In genomic region chr22:45008853-45009751, GRCh38 we compare ENCODE assay signal across 8 cellular contexts. TPM values are rescaled to one million over a fixed set of nuclear protein-coding genes. Genes with fewer than 3 reads are reported as not detected.
A peak's percentile ranks its signal among the peaks of the same experiment; 100 is the strongest.
DNase-seq lines count a peak whose midpoint lies in the region; ATAC-seq and TF ChIP-seq lines count a peak whose summit lies in the region.

No MANE protein-coding gene starts in this region.

- no peaks in the 10 kb centered on the region for H3K9me2 ChIP-seq in PC-3 (replicated peaks; ENCODE audit: low read length)

- H3K9ac ChIP-seq in PC-3 (ENCODE audit: low read length), result no peak overlapping the region

- peak overlapping the region; percentile 62 for H3K4me2 ChIP-seq in PC-3 (ENCODE audit: low read length)

- no peaks in the 10 kb centered on the region for H3F3A ChIP-seq in PC-3 (ENCODE audit: low read length, unreplicated experiment)

- TF ChIP-seq POLR2A in sigmoid colon (IDR thresholded peaks at IDR 0.05), result no peak

- H4K20me1 ChIP-seq in PC-3 (ENCODE audit: low read length), result no peaks in the 10 kb centered on the region

- in situ Hi-C loops in G401 (cut with HindIII; ENCODE audit: low sequenced_read_pairs), result no loop called here

- 1 to 3% methylated on average over 94 of the region's 94 CpGs for WGBS in sigmoid colon, 2 donors

- peaks cover 57% of the 10 kb centered on the region for H3K27me3 ChIP-seq in PC-3 (ENCODE audit: low read length)
- peaks cover 77% of the 10 kb centered on the region for H3K27me3 ChIP-seq in foreskin keratinocyte
- peaks cover 33 to 94% (median 71%) of the 10 kb centered on the region in 3 donors for H3K27me3 ChIP-seq in sigmoid colon

- H3K4me3 ChIP-seq in PC-3 (ENCODE audit: low read length) (peak overlapping the region; percentile 42), sigmoid colon (peak overlapping the region; percentile 14 to 58 (median 48))

- ATAC-seq in PC-3 (no peak), foreskin keratinocyte (peak; percentile 9)

- POLR2A ChIA-PET in PC-3 (lab: Charles Lee; ENCODE audit: unreplicated experiment), result no interaction called here

- CTCF ChIA-PET in PC-3 (lab: Charles Lee), result no interaction called here

- H2AFZ ChIP-seq in PC-3 (ENCODE audit: low read length), result no peak overlapping the region

- no peaks in the 10 kb centered on the region for H3K9me3 ChIP-seq in PC-3 (ENCODE audit: low read length)
- H3K9me3 ChIP-seq in sigmoid colon, result no peaks in the 10 kb centered on the region

- no TSS peak for BruUV-seq in PC-3 (replicated peaks; lab: Mats Ljungman, UMichigan)

- TF ChIP-seq CTCF in GM10266 (IDR thresholded peaks at IDR 0.05; ENCODE audit: control insufficient read depth, insufficient read depth, low read depth, missing control alignments), result no peak
- TF ChIP-seq CTCF in PC-3 (conservative IDR thresholded peaks at IDR 0.05; ENCODE audit: low read depth, low read length), result no peak
- TF ChIP-seq CTCF in foreskin keratinocyte (conservative IDR thresholded peaks at IDR 0.05), result no peak
- no peak for TF ChIP-seq CTCF in sigmoid colon (IDR thresholded peaks at IDR 0.05)

- TF ChIP-seq EP300 in sigmoid colon (IDR thresholded peaks at IDR 0.05), result no peak

- intact Hi-C loops in PC-3 (cut with micrococcal nuclease) (no loop called here), sigmoid colon (cut with DNase I) (no loop called here)

- H3K4me1 ChIP-seq in PC-3 (ENCODE audit: insufficient read depth, low read length), result no peaks in the 10 kb centered on the region
- H3K4me1 ChIP-seq in foreskin keratinocyte, result no peaks in the 10 kb centered on the region
- H3K4me1 ChIP-seq in sigmoid colon, result peaks cover 0 to 45% (median 41%) of the 10 kb centered on the region in 4 donors

- H3K36me3 ChIP-seq in PC-3 (ENCODE audit: low read depth, low read length), result no peaks in the 10 kb centered on the region
- no peaks in the 10 kb centered on the region for H3K36me3 ChIP-seq in sigmoid colon

- H3K27ac ChIP-seq in PC-3 (ENCODE audit: low read length) (no peak overlapping the region), foreskin keratinocyte (no peak overlapping the region), sigmoid colon (peak overlapping the region in 1 of 4 donors; percentile 58)

- no peaks in the 10 kb centered on the region for H3K79me2 ChIP-seq in PC-3 (ENCODE audit: low read length)

- DNase-seq in GM10266 (ENCODE audit: extremely low spot score), result peak; percentile 67
- DNase-seq in PC-3, result no peak
- peak in 1 of 2 donors; percentile 26 for DNase-seq in foreskin keratinocyte
- DNase-seq in sigmoid colon, result no peak
- DNase-seq in iPS-NIHi11 (ENCODE audit: low spot score), result no peak
- DNase-seq in UCSD-AML1 (lab: John Stamatoyannopoulos, UW; ENCODE audit: unreplicated experiment), result no peak
- no peak for DNase-seq in COLO829 (ENCODE audit: low spot score)
- DNase-seq in G401 (ENCODE audit: low spot score), result no peak

RNA-seq across cellular contexts. Expression of gene PHF21B, which starts 0.7 kb away (rescaled TPM):
- total RNA-seq in PC-3 (2014; rRNA removed) (0.12 TPM in 1 of 2 replicates, not detected in the other), foreskin keratinocyte (0.14 and 0.27 TPM in 2 replicates), sigmoid colon (under 1 TPM in 2 of 4 donors, not detected in 2; 0.28 to 0.66 TPM)
- polyA plus RNA-seq in foreskin keratinocyte (0.10 and 0.12 TPM in 2 replicates), sigmoid colon (under 1 TPM in 1 of 3 donors, not detected in 2; 0.13 TPM)
- 1.3 and 8.4 TPM in 2 replicates for total RNA-seq in G401 (2014; rRNA removed; shearing (Covaris generic))
